In the genomic region with DNA sequence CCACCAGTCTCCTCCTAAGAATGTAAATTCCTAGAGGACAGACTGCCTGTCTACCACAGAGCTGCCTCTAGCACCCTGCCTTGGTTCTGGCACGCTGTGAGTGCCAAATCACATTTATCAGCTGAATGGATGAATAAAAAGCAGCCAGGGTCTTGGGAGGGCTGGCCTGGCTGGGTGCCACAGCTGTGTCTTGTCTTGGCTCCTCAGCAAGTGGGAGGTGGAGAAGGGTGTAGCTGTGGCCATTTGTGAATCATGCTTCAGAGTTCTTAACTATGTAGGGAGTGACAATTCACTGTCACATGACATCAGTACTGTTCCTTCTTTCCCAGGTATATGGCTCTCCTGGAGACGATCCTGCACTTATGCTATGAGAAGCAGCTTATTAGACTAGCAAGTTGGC, we compare ENCODE assay signal across 14 cellular contexts.
A peak's percentile ranks its signal among the peaks of the same experiment; 100 is the strongest.
DNase-seq lines count a peak whose midpoint lies in the region; ATAC-seq and TF ChIP-seq lines count a peak whose summit lies in the region.
"Had no signal": no experiment of that assay in that cellular context is flagged by ENCODE, and none has a peak within 500 bp of the region (broad histone marks: within the 10 kb centered on the region; RNA-seq: fewer than 3 reads in every experiment).

No MANE protein-coding gene starts in this region.

- CTCF ChIA-PET in OCI-LY7 (lab: Charles Lee; ENCODE audit: unreplicated experiment) = no interaction called here

- H3K4me2 ChIP-seq in OCI-LY7 (ENCODE audit: low read length) (peak overlapping the region; percentile 66), neural progenitor cell (no peak overlapping the region)

- H3K9me3 ChIP-seq in OCI-LY7 (ENCODE audit: low read length) (no peaks in the 10 kb centered on the region), neural progenitor cell (ENCODE audit: low read depth) (no peaks in the 10 kb centered on the region)

- H3K79me2 ChIP-seq in OCI-LY7 (ENCODE audit: insufficient read depth, low read depth, low read length) = no peaks in the 10 kb centered on the region
- no peaks in the 10 kb centered on the region for H3K79me2 ChIP-seq in neural progenitor cell (ENCODE audit: low read depth)

- no peak overlapping the region for H3K9ac ChIP-seq in neural progenitor cell

- POLR2A ChIA-PET in OCI-LY7 (lab: Charles Lee) = interaction anchor here (0.8 to 1.6 kb wide), 6 partner anchors 10 to 524 kb away, joined by 3 to 4 read pairs (median 3); no protein-coding TSS in a partner anchor

- H3K27ac ChIP-seq in OCI-LY7 (ENCODE audit: low read depth, low read length, poor library complexity, severe bottlenecking) (peak overlapping the region; percentile 58), neural progenitor cell (no peak overlapping the region)

- H3K27ac Mint-ChIP-seq in neural progenitor cell (peak overlapping the region; percentile 67), osteocyte (ENCODE audit: unreplicated experiment) (no peak overlapping the region)
- H3K27ac Mint-ChIP-seq: activated CD4-positive, alpha-beta memory T cell treated with anti-CD3 and anti-CD28 coated beads for 36 hours; activated naive CD8-positive, alpha-beta T cell treated with anti-CD3 and anti-CD28 coated beads, Interleukin-2, amount 10 ng/mL, durations not matched to agents 7 days and 5 days; effector memory CD8-positive, alpha-beta T cell; stimulated activated naive CD8-positive, alpha-beta T cell treated with anti-CD3 and anti-CD28 coated beads, Interleukin-15, Interleukin-2, amounts not matched to agents 100 ng/mL and 50 ng/mL, for 24 hours had no signal

- BruUV-seq in OCI-LY7 (replicated peaks; lab: Mats Ljungman, UMichigan) = no TSS peak

- H3K27me3 Mint-ChIP-seq in neural progenitor cell (ENCODE audit: insufficient read depth, low read depth) = peaks cover 9% of the 10 kb centered on the region
- H3K27me3 Mint-ChIP-seq in osteocyte (ENCODE audit: unreplicated experiment) = no peaks in the 10 kb centered on the region
- H3K27me3 Mint-ChIP-seq: activated CD4-positive, alpha-beta memory T cell treated with anti-CD3 and anti-CD28 coated beads for 36 hours; activated naive CD8-positive, alpha-beta T cell treated with anti-CD3 and anti-CD28 coated beads, Interleukin-2, amount 10 ng/mL, durations not matched to agents 7 days and 5 days; effector memory CD8-positive, alpha-beta T cell; stimulated activated naive CD8-positive, alpha-beta T cell treated with anti-CD3 and anti-CD28 coated beads, Interleukin-15, Interleukin-2, amounts not matched to agents 100 ng/mL and 50 ng/mL, for 24 hours had no signal

- H3K4me1 Mint-ChIP-seq in neural progenitor cell = peaks cover 18% of the 10 kb centered on the region
- H3K4me1 Mint-ChIP-seq in osteocyte (ENCODE audit: unreplicated experiment) = peaks cover 15% of the 10 kb centered on the region

- H3K4me3 Mint-ChIP-seq in neural progenitor cell = no peak overlapping the region
- no peak overlapping the region for H3K4me3 Mint-ChIP-seq in osteocyte (ENCODE audit: unreplicated experiment)
- H3K4me3 Mint-ChIP-seq: activated CD4-positive, alpha-beta memory T cell treated with anti-CD3 and anti-CD28 coated beads for 36 hours; activated naive CD8-positive, alpha-beta T cell treated with anti-CD3 and anti-CD28 coated beads, Interleukin-2, amount 10 ng/mL, durations not matched to agents 7 days and 5 days; effector memory CD8-positive, alpha-beta T cell; stimulated activated naive CD8-positive, alpha-beta T cell treated with anti-CD3 and anti-CD28 coated beads, Interleukin-15, Interleukin-2, amounts not matched to agents 100 ng/mL and 50 ng/mL, for 24 hours had no signal

- peak overlapping the region; percentile 82; the same call in 1 of the 2 replicates for H2AFZ ChIP-seq in OCI-LY7 (ENCODE audit: low read length)
- H2AFZ ChIP-seq in neural progenitor cell (replicated peaks) = no peak overlapping the region

- H3K9me3 Mint-ChIP-seq in neural progenitor cell = no peaks in the 10 kb centered on the region
- no peaks in the 10 kb centered on the region for H3K9me3 Mint-ChIP-seq in osteocyte (ENCODE audit: unreplicated experiment)
- H3K9me3 Mint-ChIP-seq: activated CD4-positive, alpha-beta memory T cell treated with anti-CD3 and anti-CD28 coated beads for 36 hours; activated naive CD8-positive, alpha-beta T cell treated with anti-CD3 and anti-CD28 coated beads, Interleukin-2, amount 10 ng/mL, durations not matched to agents 7 days and 5 days; effector memory CD8-positive, alpha-beta T cell; stimulated activated naive CD8-positive, alpha-beta T cell treated with anti-CD3 and anti-CD28 coated beads, Interleukin-15, Interleukin-2, amounts not matched to agents 100 ng/mL and 50 ng/mL, for 24 hours had no signal

- DNase-seq in Daoy (ENCODE audit: low read depth) (peak; percentile 66), OCI-LY7 (ENCODE audit: low spot score) (no peak), epithelial cell of esophagus (ENCODE audit: low read depth) (peak; percentile 74), neural progenitor cell (ENCODE audit: low spot score) (no peak), epidermal melanocyte (ENCODE audit: insufficient read length, low spot score) (no peak), osteocyte (ENCODE audit: extremely low spot score, unreplicated experiment) (no peak), activated T-cell treated with anti-CD3 and anti-CD28 coated beads for 4 hours (no peak)
- DNase-seq: activated CD4-positive, alpha-beta memory T cell treated with anti-CD3 and anti-CD28 coated beads for 36 hours; activated naive CD8-positive, alpha-beta T cell treated with anti-CD3 and anti-CD28 coated beads, Interleukin-2, amount 10 ng/mL, durations not matched to agents 7 days and 5 days; effector memory CD8-positive, alpha-beta T cell; NCI-H2171 treated with DMSO at 0.1 percent for 48 hours had no signal

- TF ChIP-seq CTCF in OCI-LY7 (conservative IDR thresholded peaks at IDR 0.05; ENCODE audit: low read length) (no peak), epithelial cell of esophagus (IDR thresholded peaks at IDR 0.05; ENCODE audit: insufficient read depth, low read depth, low read length, missing control alignments) (no peak), neural progenitor cell (IDR thresholded peaks at IDR 0.05) (no peak), osteocyte (IDR thresholded peaks at IDR 0.05) (no peak)

- H3K4me3 ChIP-seq in OCI-LY7 (ENCODE audit: low read depth, low read length, poor library complexity, severe bottlenecking) = peak overlapping the region; percentile 56
- no peak overlapping the region for H3K4me3 ChIP-seq in epithelial cell of esophagus (ENCODE audit: low read length)
- H3K4me3 ChIP-seq in neural progenitor cell = no peak overlapping the region

- H3K36me3 Mint-ChIP-seq in neural progenitor cell (peaks cover 7% of the 10 kb centered on the region), osteocyte (ENCODE audit: unreplicated experiment) (peaks cover 5% of the 10 kb centered on the region)
- H3K36me3 Mint-ChIP-seq: activated naive CD8-positive, alpha-beta T cell treated with anti-CD3 and anti-CD28 coated beads, Interleukin-2, amount 10 ng/mL, durations not matched to agents 7 days and 5 days had no signal

- H4K20me1 ChIP-seq in OCI-LY7 (ENCODE audit: insufficient read depth, low read length) (no peaks in the 10 kb centered on the region), neural progenitor cell (ENCODE audit: low read depth) (no peaks in the 10 kb centered on the region)

- ATAC-seq in GM21381 (IDR thresholded peaks at IDR 0.05; ENCODE audit: unreplicated experiment) = no peak
- ATAC-seq: effector memory CD8-positive, alpha-beta T cell; HepG2 had no signal

- H3F3A ChIP-seq in neural progenitor cell (ENCODE audit: low read depth) = no peaks in the 10 kb centered on the region

- H3K9me2 ChIP-seq in OCI-LY7 (ENCODE audit: insufficient read depth, low read length) = no peaks in the 10 kb centered on the region

- intact Hi-C loops in OCI-LY7 (cut with micrococcal nuclease; ENCODE audit: unreplicated experiment) = loop anchor here (5.0 kb wide), 1 partner anchor 465 kb away; a partner anchor contains a TSS

- H3K4me1 ChIP-seq in OCI-LY7 (ENCODE audit: insufficient read depth, low read length, poor library complexity, severe bottlenecking) (peaks cover 23% of the 10 kb centered on the region), neural progenitor cell (no peaks in the 10 kb centered on the region)

- no peaks in the 10 kb centered on the region for H3K27me3 ChIP-seq in neural progenitor cell

- H3K36me3 ChIP-seq in OCI-LY7 (ENCODE audit: insufficient read depth, low read length) (no peaks in the 10 kb centered on the region), neural progenitor cell (no peaks in the 10 kb centered on the region)

Comparison
In these comparisons a context has a peak if more than half of its experiments do, and no peak if none do; other contexts are left out.
1. DNase-seq: peak in Daoy (single experiment) and epithelial cell of esophagus (single experiment); none in OCI-LY7 (single experiment), neural progenitor cell (single experiment), epidermal melanocyte (single experiment), osteocyte (single experiment) and activated T-cell treated with anti-CD3 and anti-CD28 coated beads for 4 hours (single experiment).